Comparison of ENCODE assay signal across 13 cellular contexts in genomic region chr3:65714138-65714537, GRCh38.
DNase-seq lines count a peak whose midpoint lies in the region; ATAC-seq and TF ChIP-seq lines count a peak whose summit lies in the region.
"Had no signal": no experiment of that assay in that cellular context is flagged by ENCODE, and none has a peak within 500 bp of the region (broad histone marks: within the 10 kb centered on the region; RNA-seq: fewer than 3 reads in every experiment).

No MANE protein-coding gene starts in this region.

- no peak for TF ChIP-seq CTCF in tibial artery (IDR thresholded peaks at IDR 0.05)

- H3K4me1 ChIP-seq in adipocyte (ENCODE audit: control insufficient read depth, insufficient read depth, low read length) (no peaks in the 10 kb centered on the region), mesodermal cell (ENCODE audit: control insufficient read depth, insufficient read depth, low read length, poor library complexity, severe bottlenecking) (peaks cover 21% of the 10 kb centered on the region), tibial artery (peaks cover 0 to 34% (median 13%) of the 10 kb centered on the region in 4 donors)
- H3K4me1 ChIP-seq: pancreas, Peyer's patch had no signal

- H3K9me3 ChIP-seq in adipocyte (ENCODE audit: control insufficient read depth, low read length) (no peaks in the 10 kb centered on the region), mesodermal cell (ENCODE audit: control insufficient read depth, low read length) (no peaks in the 10 kb centered on the region), tibial artery (no peaks in the 10 kb centered on the region)
- H3K9me3 ChIP-seq: pancreas, Peyer's patch had no signal

- WGBS in mesodermal cell (ENCODE audit: insufficient coverage in 2 of 2), 2 experiments = 70 to 91% methylated on average over 2 to 5 of the region's 5 CpGs

- H3K4me3 ChIP-seq in adipocyte (ENCODE audit: low read length) = no peak overlapping the region
- H3K4me3 ChIP-seq in mesodermal cell (ENCODE audit: extremely low read depth, insufficient read depth, low read length, poor library complexity, severe bottlenecking) = no peak overlapping the region
- H3K4me3 ChIP-seq in tibial artery = no peak overlapping the region
- H3K4me3 ChIP-seq: pancreas, Peyer's patch had no signal

- peak; percentile 31 for DNase-seq in adipocyte (ENCODE audit: low read depth)
- no peak for DNase-seq in Right ventricle myocardium superior
- peak in 1 of 2 donors; percentile 69 for DNase-seq in tibial artery
- no peak for DNase-seq in substantia nigra (lab: John Stamatoyannopoulos, UW)
- DNase-seq in nucleus accumbens (lab: John Stamatoyannopoulos, UW) = no peak
- DNase-seq: head of caudate nucleus, NCI-H1436 treated with DMSO at 0.1 percent for 48 hours, NCI-H524, pancreas, Peyer's patch had no signal

- no peak overlapping the region for H3K9ac ChIP-seq in adipocyte (ENCODE audit: low read length)

- H3K36me3 ChIP-seq in adipocyte (ENCODE audit: control insufficient read depth, insufficient read depth, low read length, severe bottlenecking) (no peaks in the 10 kb centered on the region), mesodermal cell (ENCODE audit: control insufficient read depth, insufficient read depth, low read length) (no peaks in the 10 kb centered on the region), tibial artery (no peaks in the 10 kb centered on the region)
- H3K36me3 ChIP-seq: pancreas, Peyer's patch had no signal

- H3K27me3 ChIP-seq in adipocyte (replicated peaks; ENCODE audit: control insufficient read depth, insufficient read depth, low read length) = no peaks in the 10 kb centered on the region
- no peaks in the 10 kb centered on the region for H3K27me3 ChIP-seq in tibial artery
- H3K27me3 ChIP-seq: pancreas, Peyer's patch had no signal

- intact Hi-C loops in Right ventricle myocardium superior (cut with DNase I) = no loop called here
- intact Hi-C loops in tibial artery (cut with DNase I; ENCODE audit: low total_unique reads) = no loop called here

- ATAC-seq in Right ventricle myocardium superior (ENCODE audit: poor library complexity) = peak; percentile 71
- no peak for ATAC-seq in HG03354 (IDR thresholded peaks at IDR 0.05; ENCODE audit: poor library complexity, severe bottlenecking, unreplicated experiment)
- ATAC-seq: activated T-helper 17 cell treated with anti-CD3 and anti-CD28 coated beads, Interleukin-2, amount 50 U/mL, for 72 hours had no signal

- H3K27ac ChIP-seq in mesodermal cell (ENCODE audit: low read depth, low read length, severe bottlenecking) = peak overlapping the region; percentile 46
- peak overlapping the region; percentile 45 to 49 for H3K27ac ChIP-seq in tibial artery
- no peak overlapping the region for H3K27ac ChIP-seq in substantia nigra (ENCODE audit: low read depth, low read length, poor library complexity, severe bottlenecking)
- H3K27ac ChIP-seq: pancreas, Peyer's patch had no signal
